1 cellular context compared by ENCODE assay signal in genomic region chr1:112956503-112957132, GRCh38.
TF ChIP-seq lines count a peak whose summit lies in the region.

No MANE protein-coding gene starts in this region.

TF ChIP-seq in SK-N-SH, 30 proteins besides CTCF, POLR2A, EP300 and RAD21 (continued from another document):
- no peak for TF ChIP-seq USF2 (IDR thresholded peaks at IDR 0.05; ENCODE audit: borderline replicate concordance, low read depth, low read length)
- TF ChIP-seq TAF1 (IDR thresholded peaks at IDR 0.05; ENCODE audit: borderline replicate concordance, low read depth, low read length), result no peak
- no peak for TF ChIP-seq TEAD4 (IDR thresholded peaks at IDR 0.05; ENCODE audit: borderline replicate concordance, insufficient read depth)
- no peak for TF ChIP-seq PBX3 (IDR thresholded peaks at IDR 0.05)
- no peak for TF ChIP-seq NRF1 (IDR thresholded peaks at IDR 0.05; ENCODE audit: low read depth, low read length)
- TF ChIP-seq USF1 (IDR thresholded peaks at IDR 0.05; ENCODE audit: borderline replicate concordance, low read depth), result no peak
- TF ChIP-seq YY1 (IDR thresholded peaks at IDR 0.05; ENCODE audit: low read depth), result 0 out of 2 replicates have a peak, but pooled peaks have one; percentile 26
- TF ChIP-seq GABPA (IDR thresholded peaks at IDR 0.05; ENCODE audit: low read depth), result no peak
- TF ChIP-seq MAX (IDR thresholded peaks at IDR 0.05; ENCODE audit: low read depth), result peak; percentile 80; the same call in 1 of the 2 replicates
